ENCODE assay signal across 15 cellular contexts in genomic region chr3:90055721-90056120, GRCh38.
"Had no signal": no experiment of that assay in that cellular context is flagged by ENCODE, and none has a peak within 500 bp of the region (broad histone marks: within the 10 kb centered on the region; RNA-seq: fewer than 3 reads in every experiment).

No MANE protein-coding gene starts in this region.

- H3K4me1 ChIP-seq: right atrium auricular region had no signal

- DNase-seq: activated CD4-positive, alpha-beta T cell treated with anti-CD3 and anti-CD28 coated beads for 1 hour; activated CD4-positive, alpha-beta T cell treated with anti-CD3 and anti-CD28 coated beads, Interleukin-2, amount 50 U/mL, for 4 hours; activated naive CD4-positive, alpha-beta T cell treated with anti-CD3 and anti-CD28 coated beads for 36 hours; activated T-cell treated with anti-CD3 and anti-CD28 coated beads for 4 hours; dermis blood vessel endothelial cell; effector memory CD8-positive, alpha-beta T cell; hypothalamus; left ventricle myocardium superior; nucleus accumbens; stimulated activated CD4-positive, alpha-beta T cell treated with anti-CD3 and anti-CD28 coated beads, Interleukin-2, amount 100 ng/mL, for 24 hours had no signal

- H3K27me3 ChIP-seq: right atrium auricular region had no signal

- H3K27ac ChIP-seq: right atrium auricular region, thoracic aorta had no signal

- H3K9me3 ChIP-seq: right atrium auricular region, thoracic aorta had no signal

- H3K36me3 ChIP-seq: right atrium auricular region, thoracic aorta had no signal

- ATAC-seq: activated T-helper 17 cell treated with anti-CD3 and anti-CD28 coated beads, Interleukin-2, amount 50 U/mL, for 72 hours; effector memory CD8-positive, alpha-beta T cell; left ventricle myocardium superior; natural killer cell treated with Interleukin-12 subunit alpha and Interleukin-12 subunit beta and Interleukin-15 and Interleukin-18, amount 100 ng/mL, for 72 hours; stimulated activated effector memory CD8-positive, alpha-beta T cell treated with anti-CD3 and anti-CD28 coated beads, Interleukin-12 subunit alpha, Interleukin-12 subunit beta, amount 100 ng/mL, for 72 hours had no signal

- H3K4me3 ChIP-seq: right atrium auricular region, thoracic aorta had no signal
